In the genomic region with DNA sequence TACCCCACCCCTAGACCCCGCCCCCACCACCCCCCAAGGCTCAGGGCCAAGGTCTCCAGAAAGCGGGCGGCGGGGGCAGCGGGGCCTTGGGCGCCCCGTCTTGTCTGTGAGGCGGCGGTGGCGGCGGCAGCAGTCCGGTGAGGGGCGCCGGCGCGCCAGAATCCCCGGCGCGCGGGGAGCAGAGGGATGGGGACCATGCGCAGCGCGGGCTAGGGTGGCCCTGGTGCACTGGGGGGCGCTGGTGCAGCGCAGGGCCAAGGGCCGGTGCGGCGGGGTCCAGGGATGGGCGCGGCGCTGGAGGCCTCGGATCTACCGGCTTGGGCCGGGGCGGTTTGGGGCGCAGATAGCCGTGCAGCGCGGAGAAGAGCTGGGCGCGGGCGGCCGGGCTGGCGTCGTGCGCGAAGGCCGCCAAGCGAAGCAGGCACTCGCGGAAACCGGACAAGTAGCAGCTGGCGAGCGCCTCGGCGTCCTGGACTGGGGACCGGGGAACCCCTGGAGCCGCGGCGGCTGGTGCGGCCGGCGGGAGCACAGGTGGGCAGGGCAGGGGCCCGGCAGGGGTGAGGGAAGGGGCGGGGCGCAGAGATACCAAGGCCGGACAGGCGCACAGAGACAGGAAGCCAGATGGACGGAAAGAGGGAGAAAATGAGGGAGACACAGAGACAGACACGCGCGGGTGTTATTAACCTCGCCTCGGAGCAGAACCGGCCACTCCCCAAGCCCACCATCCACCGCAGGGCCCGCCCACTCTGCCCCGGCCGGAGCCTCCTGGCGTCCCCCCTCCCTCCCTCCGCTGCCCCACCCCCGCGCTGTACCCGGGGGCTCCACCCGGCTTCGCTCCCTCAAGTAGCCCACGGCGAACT, we compare ENCODE assay signal across 1 cellular context.
TF ChIP-seq lines count a peak whose summit lies in the region.

No MANE protein-coding gene starts in this region.

TF ChIP-seq in K562, 482 proteins besides CTCF, POLR2A, EP300 and RAD21 (continued from another document and continues in another):
- TF ChIP-seq, protein P1, sequence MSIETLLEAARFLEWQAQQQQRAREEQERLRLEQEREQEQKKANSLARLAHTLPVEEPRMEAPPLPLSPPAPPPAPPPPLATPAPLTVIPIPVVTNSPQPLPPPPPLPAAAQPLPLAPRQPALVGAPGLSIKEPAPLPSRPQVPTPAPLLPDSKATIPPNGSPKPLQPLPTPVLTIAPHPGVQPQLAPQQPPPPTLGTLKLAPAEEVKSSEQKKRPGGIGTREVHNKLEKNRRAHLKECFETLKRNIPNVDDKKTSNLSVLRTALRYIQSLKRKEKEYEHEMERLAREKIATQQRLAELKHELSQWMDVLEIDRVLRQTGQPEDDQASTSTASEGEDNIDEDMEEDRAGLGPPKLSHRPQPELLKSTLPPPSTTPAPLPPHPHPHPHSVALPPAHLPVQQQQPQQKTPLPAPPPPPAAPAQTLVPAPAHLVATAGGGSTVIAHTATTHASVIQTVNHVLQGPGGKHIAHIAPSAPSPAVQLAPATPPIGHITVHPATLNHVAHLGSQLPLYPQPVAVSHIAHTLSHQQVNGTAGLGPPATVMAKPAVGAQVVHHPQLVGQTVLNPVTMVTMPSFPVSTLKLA (conservative IDR thresholded peaks at IDR 0.05), result peak in 1 of 2 experiments; percentile 49; a peak in 1 of 4 replicates
- no peak for TF ChIP-seq CREB1 (IDR thresholded peaks at IDR 0.05)
- no peak for TF ChIP-seq CREB1 (CRISPR knock-in tag; IDR thresholded peaks at IDR 0.05)
- TF ChIP-seq ZKSCAN1 (IDR thresholded peaks at IDR 0.05; ENCODE audit: low read depth, low read length), result no peak
- TF ChIP-seq, protein P2, sequence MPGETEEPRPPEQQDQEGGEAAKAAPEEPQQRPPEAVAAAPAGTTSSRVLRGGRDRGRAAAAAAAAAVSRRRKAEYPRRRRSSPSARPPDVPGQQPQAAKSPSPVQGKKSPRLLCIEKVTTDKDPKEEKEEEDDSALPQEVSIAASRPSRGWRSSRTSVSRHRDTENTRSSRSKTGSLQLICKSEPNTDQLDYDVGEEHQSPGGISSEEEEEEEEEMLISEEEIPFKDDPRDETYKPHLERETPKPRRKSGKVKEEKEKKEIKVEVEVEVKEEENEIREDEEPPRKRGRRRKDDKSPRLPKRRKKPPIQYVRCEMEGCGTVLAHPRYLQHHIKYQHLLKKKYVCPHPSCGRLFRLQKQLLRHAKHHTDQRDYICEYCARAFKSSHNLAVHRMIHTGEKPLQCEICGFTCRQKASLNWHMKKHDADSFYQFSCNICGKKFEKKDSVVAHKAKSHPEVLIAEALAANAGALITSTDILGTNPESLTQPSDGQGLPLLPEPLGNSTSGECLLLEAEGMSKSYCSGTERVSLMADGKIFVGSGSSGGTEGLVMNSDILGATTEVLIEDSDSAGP (CRISPR knock-in tag; IDR thresholded peaks at IDR 0.05), result no peak
- TF ChIP-seq, protein P3, sequence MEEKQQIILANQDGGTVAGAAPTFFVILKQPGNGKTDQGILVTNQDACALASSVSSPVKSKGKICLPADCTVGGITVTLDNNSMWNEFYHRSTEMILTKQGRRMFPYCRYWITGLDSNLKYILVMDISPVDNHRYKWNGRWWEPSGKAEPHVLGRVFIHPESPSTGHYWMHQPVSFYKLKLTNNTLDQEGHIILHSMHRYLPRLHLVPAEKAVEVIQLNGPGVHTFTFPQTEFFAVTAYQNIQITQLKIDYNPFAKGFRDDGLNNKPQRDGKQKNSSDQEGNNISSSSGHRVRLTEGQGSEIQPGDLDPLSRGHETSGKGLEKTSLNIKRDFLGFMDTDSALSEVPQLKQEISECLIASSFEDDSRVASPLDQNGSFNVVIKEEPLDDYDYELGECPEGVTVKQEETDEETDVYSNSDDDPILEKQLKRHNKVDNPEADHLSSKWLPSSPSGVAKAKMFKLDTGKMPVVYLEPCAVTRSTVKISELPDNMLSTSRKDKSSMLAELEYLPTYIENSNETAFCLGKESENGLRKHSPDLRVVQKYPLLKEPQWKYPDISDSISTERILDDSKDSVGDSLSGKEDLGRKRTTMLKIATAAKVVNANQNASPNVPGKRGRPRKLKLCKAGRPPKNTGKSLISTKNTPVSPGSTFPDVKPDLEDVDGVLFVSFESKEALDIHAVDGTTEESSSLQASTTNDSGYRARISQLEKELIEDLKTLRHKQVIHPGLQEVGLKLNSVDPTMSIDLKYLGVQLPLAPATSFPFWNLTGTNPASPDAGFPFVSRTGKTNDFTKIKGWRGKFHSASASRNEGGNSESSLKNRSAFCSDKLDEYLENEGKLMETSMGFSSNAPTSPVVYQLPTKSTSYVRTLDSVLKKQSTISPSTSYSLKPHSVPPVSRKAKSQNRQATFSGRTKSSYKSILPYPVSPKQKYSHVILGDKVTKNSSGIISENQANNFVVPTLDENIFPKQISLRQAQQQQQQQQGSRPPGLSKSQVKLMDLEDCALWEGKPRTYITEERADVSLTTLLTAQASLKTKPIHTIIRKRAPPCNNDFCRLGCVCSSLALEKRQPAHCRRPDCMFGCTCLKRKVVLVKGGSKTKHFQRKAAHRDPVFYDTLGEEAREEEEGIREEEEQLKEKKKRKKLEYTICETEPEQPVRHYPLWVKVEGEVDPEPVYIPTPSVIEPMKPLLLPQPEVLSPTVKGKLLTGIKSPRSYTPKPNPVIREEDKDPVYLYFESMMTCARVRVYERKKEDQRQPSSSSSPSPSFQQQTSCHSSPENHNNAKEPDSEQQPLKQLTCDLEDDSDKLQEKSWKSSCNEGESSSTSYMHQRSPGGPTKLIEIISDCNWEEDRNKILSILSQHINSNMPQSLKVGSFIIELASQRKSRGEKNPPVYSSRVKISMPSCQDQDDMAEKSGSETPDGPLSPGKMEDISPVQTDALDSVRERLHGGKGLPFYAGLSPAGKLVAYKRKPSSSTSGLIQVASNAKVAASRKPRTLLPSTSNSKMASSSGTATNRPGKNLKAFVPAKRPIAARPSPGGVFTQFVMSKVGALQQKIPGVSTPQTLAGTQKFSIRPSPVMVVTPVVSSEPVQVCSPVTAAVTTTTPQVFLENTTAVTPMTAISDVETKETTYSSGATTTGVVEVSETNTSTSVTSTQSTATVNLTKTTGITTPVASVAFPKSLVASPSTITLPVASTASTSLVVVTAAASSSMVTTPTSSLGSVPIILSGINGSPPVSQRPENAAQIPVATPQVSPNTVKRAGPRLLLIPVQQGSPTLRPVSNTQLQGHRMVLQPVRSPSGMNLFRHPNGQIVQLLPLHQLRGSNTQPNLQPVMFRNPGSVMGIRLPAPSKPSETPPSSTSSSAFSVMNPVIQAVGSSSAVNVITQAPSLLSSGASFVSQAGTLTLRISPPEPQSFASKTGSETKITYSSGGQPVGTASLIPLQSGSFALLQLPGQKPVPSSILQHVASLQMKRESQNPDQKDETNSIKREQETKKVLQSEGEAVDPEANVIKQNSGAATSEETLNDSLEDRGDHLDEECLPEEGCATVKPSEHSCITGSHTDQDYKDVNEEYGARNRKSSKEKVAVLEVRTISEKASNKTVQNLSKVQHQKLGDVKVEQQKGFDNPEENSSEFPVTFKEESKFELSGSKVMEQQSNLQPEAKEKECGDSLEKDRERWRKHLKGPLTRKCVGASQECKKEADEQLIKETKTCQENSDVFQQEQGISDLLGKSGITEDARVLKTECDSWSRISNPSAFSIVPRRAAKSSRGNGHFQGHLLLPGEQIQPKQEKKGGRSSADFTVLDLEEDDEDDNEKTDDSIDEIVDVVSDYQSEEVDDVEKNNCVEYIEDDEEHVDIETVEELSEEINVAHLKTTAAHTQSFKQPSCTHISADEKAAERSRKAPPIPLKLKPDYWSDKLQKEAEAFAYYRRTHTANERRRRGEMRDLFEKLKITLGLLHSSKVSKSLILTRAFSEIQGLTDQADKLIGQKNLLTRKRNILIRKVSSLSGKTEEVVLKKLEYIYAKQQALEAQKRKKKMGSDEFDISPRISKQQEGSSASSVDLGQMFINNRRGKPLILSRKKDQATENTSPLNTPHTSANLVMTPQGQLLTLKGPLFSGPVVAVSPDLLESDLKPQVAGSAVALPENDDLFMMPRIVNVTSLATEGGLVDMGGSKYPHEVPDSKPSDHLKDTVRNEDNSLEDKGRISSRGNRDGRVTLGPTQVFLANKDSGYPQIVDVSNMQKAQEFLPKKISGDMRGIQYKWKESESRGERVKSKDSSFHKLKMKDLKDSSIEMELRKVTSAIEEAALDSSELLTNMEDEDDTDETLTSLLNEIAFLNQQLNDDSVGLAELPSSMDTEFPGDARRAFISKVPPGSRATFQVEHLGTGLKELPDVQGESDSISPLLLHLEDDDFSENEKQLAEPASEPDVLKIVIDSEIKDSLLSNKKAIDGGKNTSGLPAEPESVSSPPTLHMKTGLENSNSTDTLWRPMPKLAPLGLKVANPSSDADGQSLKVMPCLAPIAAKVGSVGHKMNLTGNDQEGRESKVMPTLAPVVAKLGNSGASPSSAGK (IDR thresholded peaks at IDR 0.05), result peak; percentile 19; the same call in 1 of the 2 replicates
- TF ChIP-seq ZFP30 (CRISPR knock-in tag; IDR thresholded peaks at IDR 0.05; ENCODE audit: borderline replicate concordance), result no peak
- TF ChIP-seq ZNF239 (CRISPR knock-in tag; IDR thresholded peaks at IDR 0.05), result no peak
- TF ChIP-seq STAG1 (CRISPR knock-in tag; IDR thresholded peaks at IDR 0.05; ENCODE audit: borderline replicate concordance), result peak; percentile 77; the same call in 1 of the 2 replicates
- TF ChIP-seq, protein P4, sequence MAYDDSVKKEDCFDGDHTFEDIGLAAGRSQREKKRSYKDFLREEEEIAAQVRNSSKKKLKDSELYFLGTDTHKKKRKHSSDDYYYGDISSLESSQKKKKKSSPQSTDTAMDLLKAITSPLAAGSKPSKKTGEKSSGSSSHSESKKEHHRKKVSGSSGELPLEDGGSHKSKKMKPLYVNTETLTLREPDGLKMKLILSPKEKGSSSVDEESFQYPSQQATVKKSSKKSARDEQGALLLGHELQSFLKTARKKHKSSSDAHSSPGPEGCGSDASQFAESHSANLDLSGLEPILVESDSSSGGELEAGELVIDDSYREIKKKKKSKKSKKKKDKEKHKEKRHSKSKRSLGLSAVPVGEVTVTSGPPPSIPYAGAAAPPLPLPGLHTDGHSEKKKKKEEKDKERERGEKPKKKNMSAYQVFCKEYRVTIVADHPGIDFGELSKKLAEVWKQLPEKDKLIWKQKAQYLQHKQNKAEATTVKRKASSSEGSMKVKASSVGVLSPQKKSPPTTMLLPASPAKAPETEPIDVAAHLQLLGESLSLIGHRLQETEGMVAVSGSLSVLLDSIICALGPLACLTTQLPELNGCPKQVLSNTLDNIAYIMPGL (CRISPR knock-in tag; IDR thresholded peaks at IDR 0.05), result 0 out of 2 replicates have a peak, but pooled peaks have one; percentile 66
- no peak for TF ChIP-seq ZNF217 (CRISPR knock-in tag; IDR thresholded peaks at IDR 0.05)
- TF ChIP-seq SMAD1 (IDR thresholded peaks at IDR 0.05; ENCODE audit: low read depth, low read length, partially characterized antibody), result no peak
- TF ChIP-seq NONO (IDR thresholded peaks at IDR 0.05; ENCODE audit: low read depth in 2 of 2, low read length in 1 of 2), result 0 out of 4 replicates have a peak, but pooled peaks of 1 of the 2 experiments have one; percentile 22
- TF ChIP-seq, protein P5, sequence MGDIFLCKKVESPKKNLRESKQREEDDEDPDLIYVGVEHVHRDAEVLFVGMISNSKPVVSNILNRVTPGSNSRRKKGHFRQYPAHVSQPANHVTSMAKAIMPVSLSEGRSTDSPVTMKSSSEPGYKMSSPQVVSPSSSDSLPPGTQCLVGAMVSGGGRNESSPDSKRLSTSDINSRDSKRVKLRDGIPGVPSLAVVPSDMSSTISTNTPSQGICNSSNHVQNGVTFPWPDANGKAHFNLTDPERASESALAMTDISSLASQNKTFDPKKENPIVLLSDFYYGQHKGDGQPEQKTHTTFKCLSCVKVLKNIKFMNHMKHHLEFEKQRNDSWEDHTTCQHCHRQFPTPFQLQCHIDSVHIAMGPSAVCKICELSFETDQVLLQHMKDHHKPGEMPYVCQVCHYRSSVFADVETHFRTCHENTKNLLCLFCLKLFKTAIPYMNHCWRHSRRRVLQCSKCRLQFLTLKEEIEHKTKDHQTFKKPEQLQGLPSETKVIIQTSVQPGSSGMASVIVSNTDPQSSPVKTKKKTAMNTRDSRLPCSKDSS (IDR thresholded peaks at IDR 0.05; ENCODE audit: low read depth, partially characterized antibody), result no peak
- TF ChIP-seq, protein P6, sequence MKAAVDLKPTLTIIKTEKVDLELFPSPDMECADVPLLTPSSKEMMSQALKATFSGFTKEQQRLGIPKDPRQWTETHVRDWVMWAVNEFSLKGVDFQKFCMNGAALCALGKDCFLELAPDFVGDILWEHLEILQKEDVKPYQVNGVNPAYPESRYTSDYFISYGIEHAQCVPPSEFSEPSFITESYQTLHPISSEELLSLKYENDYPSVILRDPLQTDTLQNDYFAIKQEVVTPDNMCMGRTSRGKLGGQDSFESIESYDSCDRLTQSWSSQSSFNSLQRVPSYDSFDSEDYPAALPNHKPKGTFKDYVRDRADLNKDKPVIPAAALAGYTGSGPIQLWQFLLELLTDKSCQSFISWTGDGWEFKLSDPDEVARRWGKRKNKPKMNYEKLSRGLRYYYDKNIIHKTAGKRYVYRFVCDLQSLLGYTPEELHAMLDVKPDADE (conservative IDR thresholded peaks at IDR 0.05; ENCODE audit: control insufficient read depth, low read depth, low read length), result peak; percentile 27; the same call in 1 of the 2 replicates
- TF ChIP-seq, protein P7, sequence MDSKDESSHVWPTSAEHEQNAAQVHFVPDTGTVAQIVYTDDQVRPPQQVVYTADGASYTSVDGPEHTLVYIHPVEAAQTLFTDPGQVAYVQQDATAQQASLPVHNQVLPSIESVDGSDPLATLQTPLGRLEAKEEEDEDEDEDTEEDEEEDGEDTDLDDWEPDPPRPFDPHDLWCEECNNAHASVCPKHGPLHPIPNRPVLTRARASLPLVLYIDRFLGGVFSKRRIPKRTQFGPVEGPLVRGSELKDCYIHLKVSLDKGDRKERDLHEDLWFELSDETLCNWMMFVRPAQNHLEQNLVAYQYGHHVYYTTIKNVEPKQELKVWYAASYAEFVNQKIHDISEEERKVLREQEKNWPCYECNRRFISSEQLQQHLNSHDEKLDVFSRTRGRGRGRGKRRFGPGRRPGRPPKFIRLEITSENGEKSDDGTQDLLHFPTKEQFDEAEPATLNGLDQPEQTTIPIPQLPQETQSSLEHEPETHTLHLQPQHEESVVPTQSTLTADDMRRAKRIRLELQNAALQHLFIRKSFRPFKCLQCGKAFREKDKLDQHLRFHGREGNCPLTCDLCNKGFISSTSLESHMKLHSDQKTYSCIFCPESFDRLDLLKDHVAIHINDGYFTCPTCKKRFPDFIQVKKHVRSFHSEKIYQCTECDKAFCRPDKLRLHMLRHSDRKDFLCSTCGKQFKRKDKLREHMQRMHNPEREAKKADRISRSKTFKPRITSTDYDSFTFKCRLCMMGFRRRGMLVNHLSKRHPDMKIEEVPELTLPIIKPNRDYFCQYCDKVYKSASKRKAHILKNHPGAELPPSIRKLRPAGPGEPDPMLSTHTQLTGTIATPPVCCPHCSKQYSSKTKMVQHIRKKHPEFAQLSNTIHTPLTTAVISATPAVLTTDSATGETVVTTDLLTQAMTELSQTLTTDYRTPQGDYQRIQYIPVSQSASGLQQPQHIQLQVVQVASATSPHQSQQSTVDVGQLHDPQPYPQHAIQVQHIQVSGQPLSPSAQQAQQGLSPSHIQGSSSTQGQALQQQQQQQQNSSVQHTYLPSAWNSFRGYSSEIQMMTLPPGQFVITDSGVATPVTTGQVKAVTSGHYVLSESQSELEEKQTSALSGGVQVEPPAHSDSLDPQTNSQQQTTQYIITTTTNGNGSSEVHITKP (IDR thresholded peaks at IDR 0.05; ENCODE audit: partially characterized antibody), result peak; percentile 58
- TF ChIP-seq, protein P8, sequence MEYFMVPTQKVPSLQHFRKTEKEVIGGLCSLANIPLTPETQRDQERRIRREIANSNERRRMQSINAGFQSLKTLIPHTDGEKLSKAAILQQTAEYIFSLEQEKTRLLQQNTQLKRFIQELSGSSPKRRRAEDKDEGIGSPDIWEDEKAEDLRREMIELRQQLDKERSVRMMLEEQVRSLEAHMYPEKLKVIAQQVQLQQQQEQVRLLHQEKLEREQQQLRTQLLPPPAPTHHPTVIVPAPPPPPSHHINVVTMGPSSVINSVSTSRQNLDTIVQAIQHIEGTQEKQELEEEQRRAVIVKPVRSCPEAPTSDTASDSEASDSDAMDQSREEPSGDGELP (CRISPR knock-in tag; IDR thresholded peaks at IDR 0.05; ENCODE audit: borderline replicate concordance), result peak; percentile 47; the same call in 1 of the 2 replicates
- TF ChIP-seq ZFX (CRISPR knock-in tag; IDR thresholded peaks at IDR 0.05), result peak; percentile 57; the same call in 1 of the 2 replicates
- TF ChIP-seq KDM2B (CRISPR knock-in tag; IDR thresholded peaks at IDR 0.05), result peak; percentile 47
- peak; percentile 64; the same call in 1 of the 2 replicates for TF ChIP-seq MTA3 (IDR thresholded peaks at IDR 0.05; ENCODE audit: borderline replicate concordance)
- TF ChIP-seq ETS2 (tag; IDR thresholded peaks at IDR 0.05; ENCODE audit: borderline replicate concordance, poor library complexity, severe bottlenecking), result no peak
